In the genomic region with DNA sequence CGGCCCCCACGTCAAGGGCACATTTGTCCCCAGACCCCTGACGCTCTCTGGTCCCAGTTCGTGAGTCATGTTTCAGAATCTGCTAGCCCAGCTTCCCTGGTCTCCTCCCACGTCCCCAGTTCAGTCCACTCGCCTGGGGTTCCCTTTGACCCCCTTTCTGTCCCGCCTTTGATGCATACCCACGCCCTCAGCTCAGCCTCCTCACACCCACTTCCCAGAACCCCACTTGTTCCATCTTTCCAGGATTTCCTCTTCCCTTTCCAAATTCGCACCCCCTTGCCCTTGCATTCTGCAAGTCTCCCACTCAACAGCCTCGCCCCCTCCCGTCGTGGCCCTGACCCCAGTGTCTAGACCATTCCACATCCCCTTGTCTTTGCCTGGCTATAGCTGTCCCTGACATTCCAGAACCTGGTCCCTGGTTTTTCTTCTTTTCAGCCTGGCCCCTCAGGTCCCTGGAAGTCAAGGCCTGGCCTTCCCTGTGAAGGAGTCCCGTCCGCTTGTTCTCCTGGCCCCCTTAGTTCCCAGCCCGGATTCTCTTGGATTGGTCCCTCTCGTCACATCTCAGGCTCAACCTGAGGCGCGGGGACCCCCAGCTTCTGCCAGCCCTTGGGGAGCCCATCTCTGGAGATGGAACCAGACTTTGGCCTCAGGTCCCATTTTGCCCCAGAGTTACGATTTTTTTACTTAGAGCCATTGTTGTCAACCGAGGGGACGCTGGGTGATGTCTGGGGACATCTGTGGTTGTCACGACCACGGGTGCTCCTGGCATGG, we compare ENCODE assay signal across 1 cellular context.
TF ChIP-seq lines count a peak whose summit lies in the region.

No MANE protein-coding gene starts in this region.

TF ChIP-seq in liver, 16 proteins besides CTCF, POLR2A, EP300 and RAD21 (continued from another document):
- TF ChIP-seq, protein P1, sequence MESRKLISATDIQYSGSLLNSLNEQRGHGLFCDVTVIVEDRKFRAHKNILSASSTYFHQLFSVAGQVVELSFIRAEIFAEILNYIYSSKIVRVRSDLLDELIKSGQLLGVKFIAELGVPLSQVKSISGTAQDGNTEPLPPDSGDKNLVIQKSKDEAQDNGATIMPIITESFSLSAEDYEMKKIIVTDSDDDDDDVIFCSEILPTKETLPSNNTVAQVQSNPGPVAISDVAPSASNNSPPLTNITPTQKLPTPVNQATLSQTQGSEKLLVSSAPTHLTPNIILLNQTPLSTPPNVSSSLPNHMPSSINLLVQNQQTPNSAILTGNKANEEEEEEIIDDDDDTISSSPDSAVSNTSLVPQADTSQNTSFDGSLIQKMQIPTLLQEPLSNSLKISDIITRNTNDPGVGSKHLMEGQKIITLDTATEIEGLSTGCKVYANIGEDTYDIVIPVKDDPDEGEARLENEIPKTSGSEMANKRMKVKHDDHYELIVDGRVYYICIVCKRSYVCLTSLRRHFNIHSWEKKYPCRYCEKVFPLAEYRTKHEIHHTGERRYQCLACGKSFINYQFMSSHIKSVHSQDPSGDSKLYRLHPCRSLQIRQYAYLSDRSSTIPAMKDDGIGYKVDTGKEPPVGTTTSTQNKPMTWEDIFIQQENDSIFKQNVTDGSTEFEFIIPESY (IDR thresholded peaks at IDR 0.05) = no peak
- TF ChIP-seq HNF4A (conservative IDR thresholded peaks at IDR 0.05) (no peak), YY1 (IDR thresholded peaks at IDR 0.05) (no peak), HNF4G (IDR thresholded peaks at IDR 0.05) (no peak), EGR1 (IDR thresholded peaks at IDR 0.05; ENCODE audit: low read depth in 2 of 2) (no peak)
